In the genomic region with DNA sequence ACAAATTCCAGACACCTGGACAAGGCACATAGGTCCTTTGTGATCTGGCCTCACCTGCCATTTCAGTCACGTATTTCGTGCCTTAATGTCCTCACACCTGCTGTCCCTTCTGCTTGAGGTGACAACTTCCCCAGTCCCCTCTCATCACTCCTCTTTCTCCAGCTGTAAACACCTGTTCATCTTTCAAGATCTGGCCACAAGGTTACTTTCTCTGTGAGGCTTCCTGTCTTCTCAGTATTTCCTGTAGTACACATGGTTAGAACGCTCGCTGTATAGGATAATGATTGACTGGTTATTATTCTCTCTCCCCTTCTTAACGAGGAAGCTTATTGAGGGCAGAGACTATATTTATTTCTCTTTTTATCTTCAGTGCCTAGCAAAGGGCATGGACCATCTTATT, we compare ENCODE assay signal across 12 cellular contexts.
DNase-seq lines count a peak whose midpoint lies in the region; ATAC-seq and TF ChIP-seq lines count a peak whose summit lies in the region.
"Had no signal": no experiment of that assay in that cellular context is flagged by ENCODE, and none has a peak within 500 bp of the region (broad histone marks: within the 10 kb centered on the region; RNA-seq: fewer than 3 reads in every experiment).

No MANE protein-coding gene starts in this region.

- no peaks in the 10 kb centered on the region for H3K36me3 Mint-ChIP-seq in activated CD8-positive, alpha-beta memory T cell treated with anti-CD3 and anti-CD28 coated beads, Interleukin-2, amount 10 ng/mL, durations not matched to agents 7 days and 5 days
- peaks cover 16% of the 10 kb centered on the region for H3K36me3 Mint-ChIP-seq in activated naive CD8-positive, alpha-beta T cell treated with anti-CD3 and anti-CD28 coated beads, Interleukin-2, amount 10 ng/mL, durations not matched to agents 7 days and 5 days

- no peaks in the 10 kb centered on the region for H3K4me1 ChIP-seq in right atrium auricular region

- POLR2A ChIA-PET in activated naive CD8-positive, alpha-beta T cell treated with anti-CD3 and anti-CD28 coated beads, Interleukin-2, amount 10 ng/mL, durations not matched to agents 7 days and 5 days (lab: Charles Lee), result interaction anchor here (0.6 to 1.1 kb wide), 3 partner anchors 142 to 418 kb away, joined by 3 read pairs; no protein-coding TSS in a partner anchor

- no peak overlapping the region for H3K27ac Mint-ChIP-seq in activated CD8-positive, alpha-beta memory T cell treated with anti-CD3 and anti-CD28 coated beads, Interleukin-2, amount 10 ng/mL, durations not matched to agents 7 days and 5 days
- peak overlapping the region; percentile 83 for H3K27ac Mint-ChIP-seq in activated naive CD8-positive, alpha-beta T cell treated with anti-CD3 and anti-CD28 coated beads, Interleukin-2, amount 10 ng/mL, durations not matched to agents 7 days and 5 days

- peaks cover 14% of the 10 kb centered on the region for H3K4me1 Mint-ChIP-seq in activated CD8-positive, alpha-beta memory T cell treated with anti-CD3 and anti-CD28 coated beads, Interleukin-2, amount 10 ng/mL, durations not matched to agents 7 days and 5 days
- H3K4me1 Mint-ChIP-seq in activated naive CD8-positive, alpha-beta T cell treated with anti-CD3 and anti-CD28 coated beads, Interleukin-2, amount 10 ng/mL, durations not matched to agents 7 days and 5 days, result peaks cover 31% of the 10 kb centered on the region

- H3K27ac ChIP-seq in right atrium auricular region, result no peak overlapping the region
- H3K27ac ChIP-seq: SK-N-MC had no signal

- H3K4me3 ChIP-seq in right atrium auricular region, result no peak overlapping the region
- H3K4me3 ChIP-seq: SK-N-MC had no signal

- ATAC-seq in activated CD8-positive, alpha-beta memory T cell treated with anti-CD3 and anti-CD28 coated beads, Interleukin-2, amount 10 ng/mL, durations not matched to agents 7 days and 5 days, result peak; percentile 49
- ATAC-seq in GM21576 (IDR thresholded peaks at IDR 0.05; ENCODE audit: unreplicated experiment) (peak; percentile 81), HG03108 (IDR thresholded peaks at IDR 0.05; ENCODE audit: unreplicated experiment) (peak; percentile 91)
- ATAC-seq in activated naive CD8-positive, alpha-beta T cell treated with anti-CD3 and anti-CD28 coated beads, Interleukin-2, amount 10 ng/mL, durations not matched to agents 7 days and 5 days (ENCODE audit: low read depth), result peak; percentile 92

- no peaks in the 10 kb centered on the region for H3K9me3 ChIP-seq in right atrium auricular region

- H3K27me3 Mint-ChIP-seq in activated CD8-positive, alpha-beta memory T cell treated with anti-CD3 and anti-CD28 coated beads, Interleukin-2, amount 10 ng/mL, durations not matched to agents 7 days and 5 days, result peaks cover 3% of the 10 kb centered on the region
- no peaks in the 10 kb centered on the region for H3K27me3 Mint-ChIP-seq in activated naive CD8-positive, alpha-beta T cell treated with anti-CD3 and anti-CD28 coated beads, Interleukin-2, amount 10 ng/mL, durations not matched to agents 7 days and 5 days

- no peaks in the 10 kb centered on the region for H3K36me3 ChIP-seq in right atrium auricular region

- no peaks in the 10 kb centered on the region for H3K9me3 Mint-ChIP-seq in activated CD8-positive, alpha-beta memory T cell treated with anti-CD3 and anti-CD28 coated beads, Interleukin-2, amount 10 ng/mL, durations not matched to agents 7 days and 5 days (ENCODE audit: low read depth)
- no peaks in the 10 kb centered on the region for H3K9me3 Mint-ChIP-seq in activated naive CD8-positive, alpha-beta T cell treated with anti-CD3 and anti-CD28 coated beads, Interleukin-2, amount 10 ng/mL, durations not matched to agents 7 days and 5 days

- H3K4me3 Mint-ChIP-seq in activated CD8-positive, alpha-beta memory T cell treated with anti-CD3 and anti-CD28 coated beads, Interleukin-2, amount 10 ng/mL, durations not matched to agents 7 days and 5 days, result no peak overlapping the region
- peak overlapping the region; percentile 67 for H3K4me3 Mint-ChIP-seq in activated naive CD8-positive, alpha-beta T cell treated with anti-CD3 and anti-CD28 coated beads, Interleukin-2, amount 10 ng/mL, durations not matched to agents 7 days and 5 days

- no peak for TF ChIP-seq CTCF in right atrium auricular region (IDR thresholded peaks at IDR 0.05)

- CTCF ChIA-PET in activated CD8-positive, alpha-beta memory T cell treated with anti-CD3 and anti-CD28 coated beads, Interleukin-2, amount 10 ng/mL, durations not matched to agents 7 days and 5 days (lab: Charles Lee), result interaction anchor here (0.8 kb wide), 1 partner anchor 121 kb away, joined by 3 read pairs; no protein-coding TSS in a partner anchor

- DNase-seq in activated CD8-positive, alpha-beta memory T cell treated with anti-CD3 and anti-CD28 coated beads, Interleukin-2, amount 10 ng/mL, durations not matched to agents 7 days and 5 days, result no peak
- no peak for DNase-seq in activated CD8-positive, alpha-beta memory T cell treated with anti-CD3 and anti-CD28 coated beads, Interleukin-2, amount 50 U/mL, for 4 hours
- DNase-seq in activated naive CD8-positive, alpha-beta T cell treated with anti-CD3 and anti-CD28 coated beads, Interleukin-2, amount 10 ng/mL, durations not matched to agents 7 days and 5 days, result no peak
- no peak for DNase-seq in dedifferentiated amniotic fluid mesenchymal stem cell (ENCODE audit: extremely low spot score)
- DNase-seq in stimulated activated CD4-positive, alpha-beta T cell treated with anti-CD3 and anti-CD28 coated beads, Interleukin-4, amount 100 ng/mL, for 1 hour, result no peak
- DNase-seq in right atrium auricular region (ENCODE audit: low spot score), result no peak
- DNase-seq: caudate nucleus, DMS79, NCI-H1105 had no signal

- no peaks in the 10 kb centered on the region for H3K27me3 ChIP-seq in right atrium auricular region
